ENCODE assay signal across 9 cellular contexts in the genomic region with DNA sequence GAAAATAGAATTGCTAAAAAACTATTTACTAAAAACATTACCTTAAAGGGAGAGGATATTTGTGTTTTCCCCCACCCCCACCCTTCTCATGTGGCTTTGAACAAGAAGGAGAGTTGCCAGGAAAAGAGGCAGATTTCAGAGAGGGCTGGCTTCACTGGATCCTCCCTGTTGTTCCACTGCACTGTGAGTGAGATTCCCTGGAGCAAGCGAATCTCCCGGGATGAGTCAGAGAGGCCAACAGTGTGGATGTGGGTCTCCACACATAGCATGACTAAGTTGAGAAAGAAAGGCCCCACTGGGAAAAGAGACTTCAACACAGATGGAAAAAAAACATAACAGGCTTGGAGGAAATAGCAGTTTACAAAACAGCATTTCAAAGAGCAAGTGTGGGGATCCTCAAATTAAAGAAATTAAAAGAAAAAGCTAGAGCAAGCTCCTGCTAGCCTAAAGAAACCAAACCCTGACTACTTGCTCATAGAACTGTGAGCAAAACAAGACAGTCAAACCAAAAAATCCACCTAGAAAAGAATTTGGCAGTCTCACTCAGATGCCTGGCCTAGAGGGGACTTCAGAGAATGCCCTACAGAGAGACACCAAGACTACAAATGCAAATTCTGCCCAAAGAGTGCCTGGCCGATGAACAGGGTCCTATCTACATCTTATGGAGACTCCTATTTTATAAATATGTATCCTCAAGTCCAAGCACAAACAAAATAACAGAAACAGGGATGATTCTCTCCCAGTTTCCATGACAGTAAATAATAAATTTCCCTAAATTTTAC. TPM values are rescaled to one million over a fixed set of nuclear protein-coding genes. Genes with fewer than 3 reads are reported as not detected.
A peak's percentile ranks its signal among the peaks of the same experiment; 100 is the strongest.
DNase-seq lines count a peak whose midpoint lies in the region; ATAC-seq, FAIRE-seq and TF ChIP-seq lines count a peak whose summit lies in the region.
"Had no signal": no experiment of that assay in that cellular context is flagged by ENCODE, and none has a peak within 500 bp of the region (broad histone marks: within the 10 kb centered on the region; RNA-seq: fewer than 3 reads in every experiment).

No MANE protein-coding gene starts in this region.

- H3K36me3 ChIP-seq in body of pancreas (replicated peaks in 1 of 2; ENCODE audit: insufficient read depth in 1 of 2, low read depth in 2 of 2) = no peaks in the 10 kb centered on the region
- peaks cover 24 to 41% of the 10 kb centered on the region in 2 experiments for H3K36me3 ChIP-seq in keratinocyte (ENCODE audit: control insufficient read depth in 2 of 2, extremely low read depth in 1 of 2, insufficient read depth in 2 of 2, low read length in 2 of 2)
- no peaks in the 10 kb centered on the region for H3K36me3 ChIP-seq in thyroid gland

- H3K79me2 ChIP-seq in keratinocyte (ENCODE audit: control insufficient read depth, insufficient read depth, low read length) = peaks cover 85% of the 10 kb centered on the region

- peaks cover 13% of the 10 kb centered on the region for H4K20me1 ChIP-seq in keratinocyte (ENCODE audit: control insufficient read depth, extremely low read depth, insufficient read depth, low read length)

- H3K27me3 ChIP-seq in body of pancreas (no peaks in the 10 kb centered on the region), keratinocyte (ENCODE audit: control insufficient read depth, extremely low read depth, insufficient read depth, low read length) (no peaks in the 10 kb centered on the region), thyroid gland (no peaks in the 10 kb centered on the region)

- no peaks in the 10 kb centered on the region for H3K9me1 ChIP-seq in keratinocyte (ENCODE audit: control insufficient read depth, extremely low read depth, insufficient read depth, low read length)

- FAIRE-seq in keratinocyte (lab: Jason Lieb, UNC) = peak; percentile 91

- peak; percentile 83 for DNase-seq in HS-5 (ENCODE audit: low read depth)
- DNase-seq in body of pancreas = peak in 3 of 4 donors; percentile 19 to 46 (median 21)
- DNase-seq in keratinocyte (ENCODE audit: low read depth, low spot score) = no peak
- peak; percentile 26 to 41 for DNase-seq in thyroid gland
- DNase-seq in DMS79 (lab: John Stamatoyannopoulos, UW) = no peak
- DNase-seq in D341Med (ENCODE audit: low spot score) = no peak
- DNase-seq: T-helper 2 cell had no signal

- H3K4me2 ChIP-seq in keratinocyte (ENCODE audit: control insufficient read depth, extremely low read depth, insufficient read depth, low read depth, low read length) = peak overlapping the region; percentile 99

- intact Hi-C loops in body of pancreas (cut with DNase I) (loop anchor here (10.0 kb wide), 1 partner anchor 263 kb away; no protein-coding TSS in a partner anchor), thyroid gland (cut with DNase I) (loop anchor here (5.0 to 10.0 kb wide), 2 partner anchors 173 to 256 kb away; no protein-coding TSS in a partner anchor)

- H3K9me3 ChIP-seq in body of pancreas (no peaks in the 10 kb centered on the region), keratinocyte (ENCODE audit: control insufficient read depth, low read depth, low read length) (no peaks in the 10 kb centered on the region), thyroid gland (no peaks in the 10 kb centered on the region)

- dilution Hi-C loops in keratinocyte (cut with MboI; ENCODE audit: extremely low pct_ligation_motif_present, low sequenced_read_pairs) = no loop called here

- H3K4me3 ChIP-seq in body of pancreas = no peak overlapping the region
- peak overlapping the region; percentile 73 to 98 (median 96) for H3K4me3 ChIP-seq in keratinocyte (ENCODE audit: control insufficient read depth in 2 of 3, extremely low read depth in 1 of 3, insufficient read depth in 2 of 3, low read depth in 1 of 3, low read length in 3 of 3)
- H3K4me3 ChIP-seq in thyroid gland (replicated peaks in 1 of 3) = peak overlapping the region in 2 of 3 donors; percentile 69 to 95

- WGBS in body of pancreas, 2 donors = 74 to 80% methylated on average over 3 of the region's 3 CpGs
- WGBS in thyroid gland, 2 donors = 59 to 60% methylated on average over 3 of the region's 3 CpGs

- no peak overlapping the region for H2AFZ ChIP-seq in keratinocyte (ENCODE audit: control insufficient read depth, low read length)

- ATAC-seq in body of pancreas (no peak), HG03139 (IDR thresholded peaks at IDR 0.05; ENCODE audit: unreplicated experiment) (no peak), GM19467 (IDR thresholded peaks at IDR 0.05; ENCODE audit: unreplicated experiment) (no peak)

- TF ChIP-seq CTCF in body of pancreas (IDR thresholded peaks at IDR 0.05) (no peak), keratinocyte (optimal IDR thresholded peaks at IDR 0.05 in 1 of 3, IDR thresholded peaks at IDR 0.05 in 1 of 3, conservative IDR thresholded peaks at IDR 0.05 in 1 of 3; ENCODE audit: extremely low read depth in 1 of 3, insufficient read depth in 2 of 3, low read length in 3 of 3) (no peak), thyroid gland (IDR thresholded peaks at IDR 0.05) (no peak)

- H3K9ac ChIP-seq in keratinocyte (ENCODE audit: control insufficient read depth, extremely low read depth, insufficient read depth, low read length) = peak overlapping the region; percentile 100

- H3K4me1 ChIP-seq in body of pancreas (peaks cover 19% of the 10 kb centered on the region), keratinocyte (ENCODE audit: control insufficient read depth, extremely low read depth, insufficient read depth, low read length) (peaks cover 52% of the 10 kb centered on the region), thyroid gland (peaks cover 33 to 36% of the 10 kb centered on the region in 2 donors)

- H3K27ac ChIP-seq in body of pancreas = no peak overlapping the region
- peak overlapping the region; percentile 98 for H3K27ac ChIP-seq in keratinocyte (ENCODE audit: control insufficient read depth, insufficient read depth, low read length)
- H3K27ac ChIP-seq in thyroid gland = peak overlapping the region; percentile 55 to 97 (median 96)

- no peak for TF ChIP-seq POLR2A in body of pancreas (IDR thresholded peaks at IDR 0.05)
- TF ChIP-seq POLR2A in thyroid gland (IDR thresholded peaks at IDR 0.05) = no peak

RNA-seq across cellular contexts. Expression of a gene that starts 3.4 kb away (rescaled TPM):
- total RNA-seq in body of pancreas (10 to 100 TPM; 28.5 to 32.6 TPM), thyroid gland (100 to 1,000 TPM; 301 to 490 (median 321) TPM)
- polyA plus RNA-seq in keratinocyte = 2,867 to 2,979 TPM (median 2,905 TPM) in 3 replicates
- polyA plus RNA-seq in keratinocyte (2011; ENCODE audit: low read depth) = 537 TPM
- polyA plus RNA-seq in keratinocyte (2011; cell fraction: cytosol; rRNA removed) = 3,107 and 4,303 TPM in 2 replicates
- 2,001 and 2,393 TPM in 2 replicates for polyA plus RNA-seq in keratinocyte (2011; cell fraction: nucleus; rRNA removed)
- polyA plus RNA-seq in keratinocyte (2012; ENCODE audit: low replicate concordance) = 370 and 1,627 TPM in 2 replicates
- 4,413 to 5,248 TPM (median 4,690 TPM) in 3 replicates for polyA minus RNA-seq in keratinocyte
- 1,844 TPM for polyA minus RNA-seq in keratinocyte (2011; cell fraction: cytosol; rRNA and poly(A)+ RNA removed)
- polyA minus RNA-seq in keratinocyte (2011; cell fraction: nucleus; rRNA and poly(A)+ RNA removed) = 723 and 1,290 TPM in 2 replicates

RNA-seq across cellular contexts. Expression of a gene that starts 28.7 kb away (rescaled TPM):
- total RNA-seq in body of pancreas (10 to 100 TPM; 47.0 to 51.1 TPM), thyroid gland (100 to 1,000 TPM; 210 to 331 (median 239) TPM)
- polyA plus RNA-seq in keratinocyte = 467 to 631 TPM (median 530 TPM) in 3 replicates
- 140 TPM for polyA plus RNA-seq in keratinocyte (2011; ENCODE audit: low read depth)
- 511 and 813 TPM in 2 replicates for polyA plus RNA-seq in keratinocyte (2011; cell fraction: cytosol; rRNA removed)
- polyA plus RNA-seq in keratinocyte (2011; cell fraction: nucleus; rRNA removed) = 329 and 358 TPM in 2 replicates
- 170 and 280 TPM in 2 replicates for polyA plus RNA-seq in keratinocyte (2012; ENCODE audit: low replicate concordance)
- polyA minus RNA-seq in keratinocyte = 373 to 543 TPM (median 498 TPM) in 3 replicates
- 618 TPM for polyA minus RNA-seq in keratinocyte (2011; cell fraction: cytosol; rRNA and poly(A)+ RNA removed)
- polyA minus RNA-seq in keratinocyte (2011; cell fraction: nucleus; rRNA and poly(A)+ RNA removed) = 114 and 202 TPM in 2 replicates

Comparison
In these comparisons a context has a peak if more than half of its experiments do, and no peak if none do; other contexts are left out.
1. DNase-seq: peak in HS-5 (single experiment), body of pancreas (3 of 4) and thyroid gland (2 of 2); none in keratinocyte (single experiment), DMS79 (single experiment) and D341Med (single experiment).
2. H3K27ac ChIP-seq: peak in keratinocyte (single experiment) and thyroid gland (3 of 3); none in body of pancreas (0 of 4).
3. H3K4me3 ChIP-seq: peak in keratinocyte (3 of 3) and thyroid gland (2 of 3); none in body of pancreas (0 of 2).
4. RNA of a gene that starts 3.4 kb away (total RNA-seq): 301 to 490 TPM in thyroid gland; 28.5 to 32.6 TPM in body of pancreas; every median in the first group is over 4 times any median in the second.
5. RNA of a gene that starts 28.7 kb away (total RNA-seq): 210 to 331 TPM in thyroid gland; 47.0 to 51.1 TPM in body of pancreas; every median in the first group is over 4 times any median in the second.